ENCODE assay signal across 1 cellular context in genomic region chr2:239286901-239287300, GRCh38.
TF ChIP-seq lines count a peak whose summit lies in the region.

No MANE protein-coding gene starts in this region.

TF ChIP-seq in IMR-90, 13 proteins besides CTCF, POLR2A, EP300 and RAD21 (continued from another document):
- TF ChIP-seq CHD1 (IDR thresholded peaks at IDR 0.05; ENCODE audit: low read depth, low read length) (no peak), MAFK (IDR thresholded peaks at IDR 0.05; ENCODE audit: low read depth, low read length) (no peak), RFX5 (IDR thresholded peaks at IDR 0.05; ENCODE audit: low read depth, low read length) (no peak), MAZ (IDR thresholded peaks at IDR 0.05; ENCODE audit: borderline replicate concordance, low read depth, low read length) (no peak), SMC3 (IDR thresholded peaks at IDR 0.05; ENCODE audit: low read depth, low read length) (no peak), CEBPB (IDR thresholded peaks at IDR 0.05; ENCODE audit: low read depth, low read length) (no peak), BHLHE40 (IDR thresholded peaks at IDR 0.05; ENCODE audit: low read depth, low read length) (no peak), FOS (IDR thresholded peaks at IDR 0.05; ENCODE audit: low read depth, low read length) (no peak)
